Comparison of ENCODE assay signal across 13 cellular contexts in genomic region chr14:91400696-91401095, GRCh38. TPM values are rescaled to one million over a fixed set of nuclear protein-coding genes. Genes with fewer than 3 reads are reported as not detected.
DNase-seq lines count a peak whose midpoint lies in the region; ATAC-seq, FAIRE-seq and TF ChIP-seq lines count a peak whose summit lies in the region.
"Had no signal": no experiment of that assay in that cellular context is flagged by ENCODE, and none has a peak within 500 bp of the region (broad histone marks: within the 10 kb centered on the region; RNA-seq: fewer than 3 reads in every experiment).

No MANE protein-coding gene starts in this region.

- peaks cover 78% of the 10 kb centered on the region for H3K4me1 Mint-ChIP-seq in T-helper 1 cell treated with Interleukin-12 subunit alpha and Interleukin-12 subunit beta and Interleukin-4 antibody, amounts not matched to agents 30 μg/mL and 1 μg/mL, for 36 hours (ENCODE audit: low read depth)
- H3K4me1 Mint-ChIP-seq in progenitor cell of endocrine pancreas (ENCODE audit: low read depth) (peaks cover 63% of the 10 kb centered on the region), CD14-positive monocyte (peaks cover 91% of the 10 kb centered on the region)

- no peak overlapping the region for H3K27ac ChIP-seq in PC-3 (ENCODE audit: low read length)
- H3K27ac ChIP-seq in effector memory CD4-positive, alpha-beta T cell (ENCODE audit: insufficient read depth, low read length, poor library complexity, severe bottlenecking), result peak overlapping the region; percentile 85
- H3K27ac ChIP-seq: 22Rv1, suprapubic skin had no signal

- peak overlapping the region; percentile 99 for H3K4me3 Mint-ChIP-seq in T-helper 1 cell treated with Interleukin-12 subunit alpha and Interleukin-12 subunit beta and Interleukin-4 antibody, amounts not matched to agents 30 μg/mL and 1 μg/mL, for 36 hours
- no peak overlapping the region for H3K4me3 Mint-ChIP-seq in progenitor cell of endocrine pancreas (ENCODE audit: low read depth)
- peak overlapping the region in 1 of 2 donors; percentile 85 for H3K4me3 Mint-ChIP-seq in CD14-positive monocyte

- H3K4me3 ChIP-seq in PC-3 (ENCODE audit: low read length), result no peak overlapping the region
- peak overlapping the region; percentile 76 for H3K4me3 ChIP-seq in effector memory CD4-positive, alpha-beta T cell (ENCODE audit: insufficient read depth, low read depth, low read length, poor library complexity, severe bottlenecking)

- no peak for TF ChIP-seq CTCF in PC-3 (conservative IDR thresholded peaks at IDR 0.05; ENCODE audit: low read depth, low read length)
- no peak for TF ChIP-seq CTCF in progenitor cell of endocrine pancreas (IDR thresholded peaks at IDR 0.05; ENCODE audit: unreplicated experiment)
- no peak for TF ChIP-seq CTCF in CD14-positive monocyte (IDR thresholded peaks at IDR 0.05)
- TF ChIP-seq CTCF in D721Med (IDR thresholded peaks at IDR 0.05; ENCODE audit: insufficient read depth, missing control alignments), result no peak

- H3K9ac ChIP-seq in PC-3 (ENCODE audit: low read length), result no peak overlapping the region

- CTCF ChIA-PET in PC-3 (lab: Charles Lee), result no interaction called here

- intact Hi-C loops in PC-3 (cut with micrococcal nuclease), result no loop called here
- intact Hi-C loops in CD14-positive monocyte (cut with micrococcal nuclease), result no loop called here

- no peak for DNase-seq in T-helper 1 cell
- DNase-seq in PC-3, result peak; percentile 32
- no peak for DNase-seq in effector memory CD4-positive, alpha-beta T cell
- no peak for DNase-seq in progenitor cell of endocrine pancreas (ENCODE audit: low spot score, unreplicated experiment)
- no peak for DNase-seq in CD14-positive monocyte (ENCODE audit: low spot score)
- no peak for DNase-seq in D721Med (ENCODE audit: insufficient read length, low spot score)
- DNase-seq: activated CD4-positive, alpha-beta T cell treated with anti-CD3 and anti-CD28 coated beads for 1 hour; NCI-H1694 treated with DMSO at 0.1 percent for 48 hours had no signal

- no peaks in the 10 kb centered on the region for H3K9me3 ChIP-seq in PC-3 (ENCODE audit: low read length)
- no peaks in the 10 kb centered on the region for H3K9me3 ChIP-seq in effector memory CD4-positive, alpha-beta T cell (ENCODE audit: control insufficient read depth, low read length)
- H3K9me3 ChIP-seq: suprapubic skin had no signal

- no peaks in the 10 kb centered on the region for H3K9me3 Mint-ChIP-seq in T-helper 1 cell treated with Interleukin-12 subunit alpha and Interleukin-12 subunit beta and Interleukin-4 antibody, amounts not matched to agents 30 μg/mL and 1 μg/mL, for 36 hours
- H3K9me3 Mint-ChIP-seq in progenitor cell of endocrine pancreas (ENCODE audit: low read depth) (no peaks in the 10 kb centered on the region), CD14-positive monocyte (no peaks in the 10 kb centered on the region)

- H4K20me1 ChIP-seq in PC-3 (ENCODE audit: low read length), result peaks cover 4% of the 10 kb centered on the region; the same call in 1 of the 2 replicates

- H3K27ac Mint-ChIP-seq in T-helper 1 cell treated with Interleukin-12 subunit alpha and Interleukin-12 subunit beta and Interleukin-4 antibody, amounts not matched to agents 30 μg/mL and 1 μg/mL, for 36 hours, result peak overlapping the region; percentile 95
- H3K27ac Mint-ChIP-seq in progenitor cell of endocrine pancreas (peak overlapping the region; percentile 49), CD14-positive monocyte (peak overlapping the region in 3 of 7 donors; percentile 81 to 95 (median 88))

- no peaks in the 10 kb centered on the region for H3K9me2 ChIP-seq in PC-3 (replicated peaks; ENCODE audit: low read length)

- H3K27me3 ChIP-seq in PC-3 (ENCODE audit: low read length), result no peaks in the 10 kb centered on the region
- H3K27me3 ChIP-seq in effector memory CD4-positive, alpha-beta T cell (replicated peaks; ENCODE audit: control insufficient read depth, insufficient read depth, low read length, poor library complexity, severe bottlenecking), result no peaks in the 10 kb centered on the region
- H3K27me3 ChIP-seq: suprapubic skin had no signal

- H3K4me2 ChIP-seq in PC-3 (ENCODE audit: low read length), result peak overlapping the region; percentile 20; the same call in 1 of the 2 replicates

- H3K27me3 Mint-ChIP-seq in T-helper 1 cell treated with Interleukin-12 subunit alpha and Interleukin-12 subunit beta and Interleukin-4 antibody, amounts not matched to agents 30 μg/mL and 1 μg/mL, for 36 hours (ENCODE audit: low read depth), result no peaks in the 10 kb centered on the region
- H3K27me3 Mint-ChIP-seq in progenitor cell of endocrine pancreas (no peaks in the 10 kb centered on the region), CD14-positive monocyte (ENCODE audit: low read depth in 3 of 3) (peaks cover 0 to 1% (median 0%) of the 10 kb centered on the region in 3 donors)

- H2AFZ ChIP-seq in PC-3 (ENCODE audit: low read length), result no peak overlapping the region

- POLR2A ChIA-PET in PC-3 (lab: Charles Lee; ENCODE audit: unreplicated experiment), result no interaction called here

- peaks cover 26% of the 10 kb centered on the region for H3K36me3 Mint-ChIP-seq in T-helper 1 cell treated with Interleukin-12 subunit alpha and Interleukin-12 subunit beta and Interleukin-4 antibody, amounts not matched to agents 30 μg/mL and 1 μg/mL, for 36 hours (ENCODE audit: low read depth)
- H3K36me3 Mint-ChIP-seq in progenitor cell of endocrine pancreas (ENCODE audit: insufficient read depth), result peaks cover 1% of the 10 kb centered on the region
- peaks cover 21 to 29% of the 10 kb centered on the region in 2 donors for H3K36me3 Mint-ChIP-seq in CD14-positive monocyte

- peaks cover 89% of the 10 kb centered on the region for H3K79me2 ChIP-seq in PC-3 (ENCODE audit: low read length)

- ATAC-seq in PC-3, result peak; percentile 86
- ATAC-seq in GM19351 (IDR thresholded peaks at IDR 0.05; ENCODE audit: unreplicated experiment), result no peak

- H3K4me1 ChIP-seq in PC-3 (ENCODE audit: insufficient read depth, low read length), result peaks cover 7% of the 10 kb centered on the region
- peaks cover 87% of the 10 kb centered on the region for H3K4me1 ChIP-seq in effector memory CD4-positive, alpha-beta T cell (ENCODE audit: control insufficient read depth, insufficient read depth, low read length, poor library complexity, severe bottlenecking)

- H3K36me3 ChIP-seq in PC-3 (ENCODE audit: low read depth, low read length), result no peaks in the 10 kb centered on the region
- no peaks in the 10 kb centered on the region for H3K36me3 ChIP-seq in effector memory CD4-positive, alpha-beta T cell (ENCODE audit: control insufficient read depth, insufficient read depth, low read length)
- H3K36me3 ChIP-seq: suprapubic skin had no signal

- H3F3A ChIP-seq in PC-3 (ENCODE audit: low read length, unreplicated experiment), result no peaks in the 10 kb centered on the region

- no peak for FAIRE-seq in D721Med (lab: Jason Lieb, UNC)
- FAIRE-seq: bronchial epithelial cell had no signal

- no TSS peak for BruUV-seq in PC-3 (replicated peaks; lab: Mats Ljungman, UMichigan)

RNA-seq across cellular contexts. Expression of gene CCDC88C, which starts 16.9 kb away (rescaled TPM):
- total RNA-seq in PC-3 (2014; rRNA removed) (19.7 and 27.4 TPM in 2 replicates), progenitor cell of endocrine pancreas (78.1 and 85.5 TPM in 2 replicates)
- 10 to 100 TPM; 11.6 to 12.3 TPM for polyA plus RNA-seq in CD14-positive monocyte
